1 cellular context compared by ENCODE assay signal in the genomic region with DNA sequence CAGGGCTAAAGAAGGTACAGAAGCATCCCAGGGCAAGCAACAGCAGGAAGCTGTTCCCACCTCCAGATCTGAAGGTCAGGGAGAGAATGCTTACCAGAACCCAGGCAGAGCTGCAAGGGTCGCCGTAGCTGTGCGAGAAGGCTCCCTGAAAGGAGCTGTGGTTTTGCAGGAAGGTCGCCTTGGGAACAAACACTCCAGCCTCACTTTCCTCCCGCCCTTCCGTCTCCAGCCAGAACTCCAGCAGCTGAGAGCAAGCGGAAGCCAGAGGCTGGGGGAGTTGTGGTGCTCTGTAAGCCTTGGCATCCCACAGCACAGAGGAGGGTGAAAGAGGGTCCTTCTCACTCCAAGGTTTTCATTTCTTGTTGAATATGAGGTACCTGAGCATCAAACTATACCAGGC.
TF ChIP-seq lines count a peak whose summit lies in the region.

No MANE protein-coding gene starts in this region.

TF ChIP-seq in GM23338, 12 proteins besides CTCF, POLR2A, EP300 and RAD21:
- TF ChIP-seq, protein P1, sequence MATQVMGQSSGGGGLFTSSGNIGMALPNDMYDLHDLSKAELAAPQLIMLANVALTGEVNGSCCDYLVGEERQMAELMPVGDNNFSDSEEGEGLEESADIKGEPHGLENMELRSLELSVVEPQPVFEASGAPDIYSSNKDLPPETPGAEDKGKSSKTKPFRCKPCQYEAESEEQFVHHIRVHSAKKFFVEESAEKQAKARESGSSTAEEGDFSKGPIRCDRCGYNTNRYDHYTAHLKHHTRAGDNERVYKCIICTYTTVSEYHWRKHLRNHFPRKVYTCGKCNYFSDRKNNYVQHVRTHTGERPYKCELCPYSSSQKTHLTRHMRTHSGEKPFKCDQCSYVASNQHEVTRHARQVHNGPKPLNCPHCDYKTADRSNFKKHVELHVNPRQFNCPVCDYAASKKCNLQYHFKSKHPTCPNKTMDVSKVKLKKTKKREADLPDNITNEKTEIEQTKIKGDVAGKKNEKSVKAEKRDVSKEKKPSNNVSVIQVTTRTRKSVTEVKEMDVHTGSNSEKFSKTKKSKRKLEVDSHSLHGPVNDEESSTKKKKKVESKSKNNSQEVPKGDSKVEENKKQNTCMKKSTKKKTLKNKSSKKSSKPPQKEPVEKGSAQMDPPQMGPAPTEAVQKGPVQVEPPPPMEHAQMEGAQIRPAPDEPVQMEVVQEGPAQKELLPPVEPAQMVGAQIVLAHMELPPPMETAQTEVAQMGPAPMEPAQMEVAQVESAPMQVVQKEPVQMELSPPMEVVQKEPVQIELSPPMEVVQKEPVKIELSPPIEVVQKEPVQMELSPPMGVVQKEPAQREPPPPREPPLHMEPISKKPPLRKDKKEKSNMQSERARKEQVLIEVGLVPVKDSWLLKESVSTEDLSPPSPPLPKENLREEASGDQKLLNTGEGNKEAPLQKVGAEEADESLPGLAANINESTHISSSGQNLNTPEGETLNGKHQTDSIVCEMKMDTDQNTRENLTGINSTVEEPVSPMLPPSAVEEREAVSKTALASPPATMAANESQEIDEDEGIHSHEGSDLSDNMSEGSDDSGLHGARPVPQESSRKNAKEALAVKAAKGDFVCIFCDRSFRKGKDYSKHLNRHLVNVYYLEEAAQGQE (IDR thresholded peaks at IDR 0.05; ENCODE audit: unreplicated experiment) = no peak
- TF ChIP-seq, protein P2, sequence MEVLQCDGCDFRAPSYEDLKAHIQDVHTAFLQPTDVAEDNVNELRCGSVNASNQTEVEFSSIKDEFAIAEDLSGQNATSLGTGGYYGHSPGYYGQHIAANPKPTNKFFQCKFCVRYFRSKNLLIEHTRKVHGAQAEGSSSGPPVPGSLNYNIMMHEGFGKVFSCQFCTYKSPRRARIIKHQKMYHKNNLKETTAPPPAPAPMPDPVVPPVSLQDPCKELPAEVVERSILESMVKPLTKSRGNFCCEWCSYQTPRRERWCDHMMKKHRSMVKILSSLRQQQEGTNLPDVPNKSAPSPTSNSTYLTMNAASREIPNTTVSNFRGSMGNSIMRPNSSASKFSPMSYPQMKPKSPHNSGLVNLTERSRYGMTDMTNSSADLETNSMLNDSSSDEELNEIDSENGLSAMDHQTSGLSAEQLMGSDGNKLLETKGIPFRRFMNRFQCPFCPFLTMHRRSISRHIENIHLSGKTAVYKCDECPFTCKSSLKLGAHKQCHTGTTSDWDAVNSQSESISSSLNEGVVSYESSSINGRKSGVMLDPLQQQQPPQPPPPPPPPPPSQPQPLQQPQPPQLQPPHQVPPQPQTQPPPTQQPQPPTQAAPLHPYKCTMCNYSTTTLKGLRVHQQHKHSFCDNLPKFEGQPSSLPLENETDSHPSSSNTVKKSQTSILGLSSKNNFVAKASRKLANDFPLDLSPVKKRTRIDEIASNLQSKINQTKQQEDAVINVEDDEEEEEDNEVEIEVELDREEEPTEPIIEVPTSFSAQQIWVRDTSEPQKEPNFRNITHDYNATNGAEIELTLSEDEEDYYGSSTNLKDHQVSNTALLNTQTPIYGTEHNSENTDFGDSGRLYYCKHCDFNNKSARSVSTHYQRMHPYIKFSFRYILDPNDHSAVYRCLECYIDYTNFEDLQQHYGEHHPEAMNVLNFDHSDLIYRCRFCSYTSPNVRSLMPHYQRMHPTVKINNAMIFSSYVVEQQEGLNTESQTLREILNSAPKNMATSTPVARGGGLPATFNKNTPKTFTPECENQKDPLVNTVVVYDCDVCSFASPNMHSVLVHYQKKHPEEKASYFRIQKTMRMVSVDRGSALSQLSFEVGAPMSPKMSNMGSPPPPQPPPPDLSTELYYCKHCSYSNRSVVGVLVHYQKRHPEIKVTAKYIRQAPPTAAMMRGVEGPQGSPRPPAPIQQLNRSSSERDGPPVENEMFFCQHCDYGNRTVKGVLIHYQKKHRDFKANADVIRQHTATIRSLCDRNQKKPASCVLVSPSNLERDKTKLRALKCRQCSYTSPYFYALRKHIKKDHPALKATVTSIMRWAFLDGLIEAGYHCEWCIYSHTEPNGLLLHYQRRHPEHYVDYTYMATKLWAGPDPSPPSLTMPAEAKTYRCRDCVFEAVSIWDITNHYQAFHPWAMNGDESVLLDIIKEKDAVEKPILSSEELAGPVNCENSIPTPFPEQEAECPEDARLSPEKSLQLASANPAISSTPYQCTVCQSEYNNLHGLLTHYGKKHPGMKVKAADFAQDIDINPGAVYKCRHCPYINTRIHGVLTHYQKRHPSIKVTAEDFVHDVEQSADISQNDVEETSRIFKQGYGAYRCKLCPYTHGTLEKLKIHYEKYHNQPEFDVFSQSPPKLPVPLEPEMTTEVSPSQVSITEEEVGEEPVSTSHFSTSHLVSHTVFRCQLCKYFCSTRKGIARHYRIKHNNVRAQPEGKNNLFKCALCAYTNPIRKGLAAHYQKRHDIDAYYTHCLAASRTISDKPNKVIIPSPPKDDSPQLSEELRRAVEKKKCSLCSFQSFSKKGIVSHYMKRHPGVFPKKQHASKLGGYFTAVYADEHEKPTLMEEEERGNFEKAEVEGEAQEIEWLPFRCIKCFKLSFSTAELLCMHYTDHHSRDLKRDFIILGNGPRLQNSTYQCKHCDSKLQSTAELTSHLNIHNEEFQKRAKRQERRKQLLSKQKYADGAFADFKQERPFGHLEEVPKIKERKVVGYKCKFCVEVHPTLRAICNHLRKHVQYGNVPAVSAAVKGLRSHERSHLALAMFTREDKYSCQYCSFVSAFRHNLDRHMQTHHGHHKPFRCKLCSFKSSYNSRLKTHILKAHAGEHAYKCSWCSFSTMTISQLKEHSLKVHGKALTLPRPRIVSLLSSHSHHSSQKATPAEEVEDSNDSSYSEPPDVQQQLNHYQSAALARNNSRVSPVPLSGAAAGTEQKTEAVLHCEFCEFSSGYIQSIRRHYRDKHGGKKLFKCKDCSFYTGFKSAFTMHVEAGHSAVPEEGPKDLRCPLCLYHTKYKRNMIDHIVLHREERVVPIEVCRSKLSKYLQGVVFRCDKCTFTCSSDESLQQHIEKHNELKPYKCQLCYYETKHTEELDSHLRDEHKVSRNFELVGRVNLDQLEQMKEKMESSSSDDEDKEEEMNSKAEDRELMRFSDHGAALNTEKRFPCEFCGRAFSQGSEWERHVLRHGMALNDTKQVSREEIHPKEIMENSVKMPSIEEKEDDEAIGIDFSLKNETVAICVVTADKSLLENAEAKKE (CRISPR knock-in tag; IDR thresholded peaks at IDR 0.05) = no peak
- TF ChIP-seq EZH2 (IDR thresholded peaks at IDR 0.05; ENCODE audit: low read depth, unreplicated experiment) = no peak
- TF ChIP-seq ZNF331 (CRISPR knock-in tag; IDR thresholded peaks at IDR 0.05; ENCODE audit: low read depth) = no peak
- TF ChIP-seq NANOG (IDR thresholded peaks at IDR 0.05; ENCODE audit: borderline replicate concordance) = no peak
- no peak for TF ChIP-seq STAT1 (IDR thresholded peaks at IDR 0.05; ENCODE audit: unreplicated experiment)
- no peak for TF ChIP-seq POLR2AphosphoS5 (IDR thresholded peaks at IDR 0.05; ENCODE audit: low read depth)
- no peak for TF ChIP-seq EZH2phosphoT487 (IDR thresholded peaks at IDR 0.05; ENCODE audit: unreplicated experiment)
- no peak for TF ChIP-seq JUNB (IDR thresholded peaks at IDR 0.05; ENCODE audit: unreplicated experiment)
- TF ChIP-seq, protein P3, sequence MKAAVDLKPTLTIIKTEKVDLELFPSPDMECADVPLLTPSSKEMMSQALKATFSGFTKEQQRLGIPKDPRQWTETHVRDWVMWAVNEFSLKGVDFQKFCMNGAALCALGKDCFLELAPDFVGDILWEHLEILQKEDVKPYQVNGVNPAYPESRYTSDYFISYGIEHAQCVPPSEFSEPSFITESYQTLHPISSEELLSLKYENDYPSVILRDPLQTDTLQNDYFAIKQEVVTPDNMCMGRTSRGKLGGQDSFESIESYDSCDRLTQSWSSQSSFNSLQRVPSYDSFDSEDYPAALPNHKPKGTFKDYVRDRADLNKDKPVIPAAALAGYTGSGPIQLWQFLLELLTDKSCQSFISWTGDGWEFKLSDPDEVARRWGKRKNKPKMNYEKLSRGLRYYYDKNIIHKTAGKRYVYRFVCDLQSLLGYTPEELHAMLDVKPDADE (IDR thresholded peaks at IDR 0.05) = no peak
- no peak for TF ChIP-seq ZNF114 (CRISPR knock-in tag; IDR thresholded peaks at IDR 0.05)
